8 cellular contexts compared by ENCODE assay signal in genomic region chr11:62621027-62621566, GRCh38. TPM values are rescaled to one million over a fixed set of nuclear protein-coding genes. Genes with fewer than 3 reads are reported as not detected.
A peak's percentile ranks its signal among the peaks of the same experiment; 100 is the strongest.
DNase-seq lines count a peak whose midpoint lies in the region; ATAC-seq and TF ChIP-seq lines count a peak whose summit lies in the region.

No MANE protein-coding gene starts in this region.

- intact Hi-C loops in activated CD4-positive, alpha-beta T cell treated with anti-CD3 and anti-CD28 coated beads for 36 hours (cut with DNase I, micrococcal nuclease) = no loop called here

- CTCF ChIA-PET in activated CD4-positive, alpha-beta T cell treated with anti-CD3 and anti-CD28 coated beads for 36 hours (lab: Charles Lee) = interaction anchor here (0.9 to 2.9 kb wide), 8 partner anchors 9 to 165 kb away, joined by 3 to 14 read pairs (median 6); partner anchors contain the start of genes C11orf98, CSKMT, EML3 and MTA2
- CTCF ChIA-PET in HEK293T (lab: Yijun Ruan, JAX) = interaction anchor here (1.2 kb wide), 1 partner anchor 9 kb away, joined by 7 read pairs; no protein-coding TSS in a partner anchor

- no peaks in the 10 kb centered on the region for H3K27me3 ChIP-seq in adipocyte (replicated peaks; ENCODE audit: control insufficient read depth, insufficient read depth, low read length)
- no peaks in the 10 kb centered on the region for H3K27me3 ChIP-seq in kidney epithelial cell (ENCODE audit: control insufficient read depth, insufficient read depth, low read length)
- H3K27me3 ChIP-seq in suprapubic skin = no peaks in the 10 kb centered on the region

- peak overlapping the region; percentile 93 for H3K4me3 ChIP-seq in adipocyte (ENCODE audit: low read length)
- peak overlapping the region; percentile 57 for H3K4me3 ChIP-seq in kidney epithelial cell (ENCODE audit: low read depth, low read length)
- H3K4me3 ChIP-seq in suprapubic skin = peak overlapping the region; percentile 64

- H3K36me3 ChIP-seq in adipocyte (ENCODE audit: control insufficient read depth, insufficient read depth, low read length, severe bottlenecking) (peaks cover 19% of the 10 kb centered on the region), kidney epithelial cell (ENCODE audit: control insufficient read depth, insufficient read depth, low read length) (peaks cover 1% of the 10 kb centered on the region), suprapubic skin (peaks cover 28% of the 10 kb centered on the region)

- peak overlapping the region; percentile 85 for H3K27ac ChIP-seq in suprapubic skin

- no peak for DNase-seq in activated CD4-positive, alpha-beta T cell treated with anti-CD3 and anti-CD28 coated beads for 36 hours
- DNase-seq in activated CD4-positive, alpha-beta T cell treated with anti-CD3 and anti-CD28 coated beads for 4 hours = no peak
- DNase-seq in adipocyte (ENCODE audit: low read depth) = no peak
- DNase-seq in kidney epithelial cell (ENCODE audit: low read depth) = no peak
- DNase-seq in suprapubic skin (ENCODE audit: low spot score in 2 of 2) = no peak
- no peak for DNase-seq in HEK293T (ENCODE audit: extremely low spot score)
- no peak for DNase-seq in NCI-H2227 treated with DMSO at 0.1 percent for 48 hours (lab: John Stamatoyannopoulos, UW)

- H3K4me1 ChIP-seq in adipocyte (ENCODE audit: control insufficient read depth, insufficient read depth, low read length) (peaks cover 22% of the 10 kb centered on the region), suprapubic skin (peaks cover 35% of the 10 kb centered on the region)

- peak overlapping the region; percentile 92 for H3K4me3 Mint-ChIP-seq in activated CD4-positive, alpha-beta T cell treated with anti-CD3 and anti-CD28 coated beads for 36 hours

- no peak for ATAC-seq in activated CD4-positive, alpha-beta T cell treated with anti-CD3 and anti-CD28 coated beads for 36 hours
- ATAC-seq in HG03108 (IDR thresholded peaks at IDR 0.05; ENCODE audit: unreplicated experiment) = no peak

- peak overlapping the region; percentile 97 for H3K9ac ChIP-seq in adipocyte (ENCODE audit: low read length)

- no peak for TF ChIP-seq EP300 in suprapubic skin (IDR thresholded peaks at IDR 0.05)

- H3K4me1 Mint-ChIP-seq in activated CD4-positive, alpha-beta T cell treated with anti-CD3 and anti-CD28 coated beads for 36 hours = peaks cover 29% of the 10 kb centered on the region

- WGBS in suprapubic skin = 24% methylated on average over 8 of the region's 8 CpGs

- H3K27ac Mint-ChIP-seq in activated CD4-positive, alpha-beta T cell treated with anti-CD3 and anti-CD28 coated beads for 36 hours = peak overlapping the region; percentile 93

- peaks cover 34% of the 10 kb centered on the region for H3K36me3 Mint-ChIP-seq in activated CD4-positive, alpha-beta T cell treated with anti-CD3 and anti-CD28 coated beads for 36 hours (ENCODE audit: low read depth)

- H3K9me3 Mint-ChIP-seq in activated CD4-positive, alpha-beta T cell treated with anti-CD3 and anti-CD28 coated beads for 36 hours (ENCODE audit: low read depth) = no peaks in the 10 kb centered on the region

- no peaks in the 10 kb centered on the region for H3K27me3 Mint-ChIP-seq in activated CD4-positive, alpha-beta T cell treated with anti-CD3 and anti-CD28 coated beads for 36 hours

- TF ChIP-seq POLR2A in suprapubic skin (IDR thresholded peaks at IDR 0.05) = no peak

- TF ChIP-seq CTCF in kidney epithelial cell (IDR thresholded peaks at IDR 0.05; ENCODE audit: insufficient read depth, low read length, poor library complexity, severe bottlenecking) (no peak), suprapubic skin (IDR thresholded peaks at IDR 0.05) (no peak)

- no peaks in the 10 kb centered on the region for H3K9me3 ChIP-seq in adipocyte (ENCODE audit: control insufficient read depth, low read length)
- no peaks in the 10 kb centered on the region for H3K9me3 ChIP-seq in suprapubic skin

- POLR2A ChIA-PET in activated CD4-positive, alpha-beta T cell treated with anti-CD3 and anti-CD28 coated beads for 36 hours (lab: Charles Lee) = interaction anchor here (0.6 to 3.2 kb wide), 14 partner anchors 10 to 235 kb away, joined by 3 to 16 read pairs (median 4); partner anchors contain the start of genes BSCL2, C11orf98, CSKMT and GANAB
- POLR2A ChIA-PET in HEK293T (lab: Yijun Ruan, JAX) = interaction anchor here (0.6 to 4.6 kb wide), 17 partner anchors 9 to 220 kb away, joined by 3 to 61 read pairs (median 5); partner anchors contain the start of genes C11orf98, CSKMT, EEF1G and GANAB

TF ChIP-seq in HEK293T, 16 proteins besides CTCF, POLR2A, EP300 and RAD21:
- TF ChIP-seq ARNT (IDR thresholded peaks at IDR 0.05) (no peak), FOXM1 (IDR thresholded peaks at IDR 0.05; ENCODE audit: borderline replicate concordance) (no peak), ZNF384 (IDR thresholded peaks at IDR 0.05) (no peak), L3MBTL2 (conservative IDR thresholded peaks at IDR 0.05) (no peak), TARDBP (IDR thresholded peaks at IDR 0.05) (no peak), PKNOX1 (IDR thresholded peaks at IDR 0.05) (no peak), FOXK2 (IDR thresholded peaks at IDR 0.05) (no peak), SP1 (IDR thresholded peaks at IDR 0.05) (no peak), SUZ12 (IDR thresholded peaks at IDR 0.05) (no peak), HDGF (IDR thresholded peaks at IDR 0.05; ENCODE audit: borderline replicate concordance) (no peak), CTBP1 (IDR thresholded peaks at IDR 0.05; ENCODE audit: borderline replicate concordance) (no peak)

RNA-seq across cellular contexts. Expression of gene B3GAT3, which starts 0.7 kb away (rescaled TPM):
- total RNA-seq in activated CD4-positive, alpha-beta T cell treated with anti-CD3 and anti-CD28 coated beads for 36 hours = 10 to 100 TPM; 48.7 to 57.5 TPM
- 68.7 and 80.8 TPM in 2 replicates for total RNA-seq in kidney epithelial cell
- total RNA-seq in suprapubic skin = 10 to 100 TPM; 29.9 to 54.1 (median 40.6) TPM

RNA-seq across cellular contexts. Expression of gene ROM1, which starts 8.0 kb away (rescaled TPM):
- total RNA-seq in activated CD4-positive, alpha-beta T cell treated with anti-CD3 and anti-CD28 coated beads for 36 hours = 1 to 10 TPM; 1.5 to 1.9 TPM
- 0.55 and 1.4 TPM in 2 replicates for total RNA-seq in kidney epithelial cell
- 1 to 10 TPM in 3 of 4 donors, under 1 TPM in 1; 0.80 to 4.9 (median 2.3) TPM for total RNA-seq in suprapubic skin

RNA-seq across cellular contexts. Expression of gene EML3, which starts 8.5 kb away (rescaled TPM):
- total RNA-seq in activated CD4-positive, alpha-beta T cell treated with anti-CD3 and anti-CD28 coated beads for 36 hours = 100 to 1,000 TPM; 101 to 112 TPM
- total RNA-seq in kidney epithelial cell (20.9 and 21.1 TPM in 2 replicates), suprapubic skin (10 to 100 TPM; 43.1 to 74.8 (median 55.8) TPM)

RNA-seq across cellular contexts. Expression of gene MTA2, which starts 19.4 kb away (rescaled TPM):
- 100 to 1,000 TPM; 159 to 179 TPM for total RNA-seq in activated CD4-positive, alpha-beta T cell treated with anti-CD3 and anti-CD28 coated beads for 36 hours
- total RNA-seq in kidney epithelial cell (136 and 137 TPM in 2 replicates), suprapubic skin (100 to 1,000 TPM; 107 to 125 (median 110) TPM)

RNA-seq across cellular contexts. Expression of gene GANAB, which starts 25.3 kb away (rescaled TPM):
- 100 to 1,000 TPM; 208 to 218 TPM for total RNA-seq in activated CD4-positive, alpha-beta T cell treated with anti-CD3 and anti-CD28 coated beads for 36 hours
- total RNA-seq in kidney epithelial cell (271 and 300 TPM in 2 replicates), suprapubic skin (100 to 1,000 TPM in 2 of 4 donors, 10 to 100 TPM in 2; 76.0 to 118 (median 102) TPM)
